ENCODE assay signal across 12 cellular contexts in the genomic region with DNA sequence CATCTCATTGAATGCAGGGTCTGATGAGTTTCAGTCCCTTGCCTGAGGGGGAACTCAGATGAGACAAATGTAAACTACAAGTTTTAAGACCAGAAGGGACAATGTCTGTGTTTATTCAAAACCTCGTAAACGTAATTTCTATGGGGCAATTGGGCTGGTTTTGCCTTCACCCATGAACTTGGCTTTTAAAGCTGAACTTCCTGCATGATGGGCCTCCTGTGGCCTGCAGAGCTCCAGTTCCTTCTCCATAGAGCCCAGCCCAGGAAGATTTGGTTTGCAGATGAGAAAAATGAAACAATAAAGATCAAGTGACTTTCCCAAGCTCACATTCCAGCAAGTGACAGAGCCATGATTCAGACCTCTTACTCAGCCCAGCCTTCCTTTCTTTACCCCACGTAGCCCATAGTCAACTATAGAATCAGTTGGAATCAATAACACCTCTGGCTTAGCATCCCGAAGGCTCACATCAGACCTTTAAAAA.
DNase-seq lines count a peak whose midpoint lies in the region; TF ChIP-seq lines count a peak whose summit lies in the region.
"Had no signal": no experiment of that assay in that cellular context is flagged by ENCODE, and none has a peak within 500 bp of the region (broad histone marks: within the 10 kb centered on the region; RNA-seq: fewer than 3 reads in every experiment).

No MANE protein-coding gene starts in this region.

- H3K4me1 ChIP-seq in ovary (ENCODE audit: insufficient read depth): no peaks in the 10 kb centered on the region
- H3K4me1 ChIP-seq: pancreas had no signal

- H3K27ac ChIP-seq in ovary: no peak overlapping the region
- H3K27ac ChIP-seq: dorsolateral prefrontal cortex, pancreas had no signal

- TF ChIP-seq EP300 in ovary (IDR thresholded peaks at IDR 0.05): no peak

- no peak for TF ChIP-seq CTCF in epithelial cell of proximal tubule (conservative IDR thresholded peaks at IDR 0.05; ENCODE audit: low read depth, low read length)
- TF ChIP-seq CTCF in ovary (IDR thresholded peaks at IDR 0.05): no peak

- intact Hi-C loops in ovary (cut with DNase I): no loop called here

- 88 to 94% (median 90%) methylated on average over 4 of the region's 4 CpGs for WGBS in ovary, 3 donors

- DNase-seq in GM04504 (ENCODE audit: low read depth) (peak; percentile 83), RKO (ENCODE audit: low spot score) (peak; percentile 77), epithelial cell of proximal tubule (ENCODE audit: low read depth) (peak; percentile 35), pulmonary artery endothelial cell (ENCODE audit: low read depth, low spot score) (peak; percentile 19), ovary (no peak), 8988T (no peak), Kasumi-1 (lab: John Stamatoyannopoulos, UW) (no peak)
- DNase-seq in activated naive CD4-positive, alpha-beta T cell treated with Interleukin-2 at 50 U/mL for 16 hours: no peak
- DNase-seq: activated T-cell treated with anti-CD3 and anti-CD28 coated beads, Interleukin-2, amount 50 U/mL, for 1 hour; dorsolateral prefrontal cortex; NCI-H524 treated with DMSO at 0.1 percent for 48 hours; pancreas had no signal

- H3K4me3 ChIP-seq in epithelial cell of proximal tubule (ENCODE audit: low read depth, low read length) (no peak overlapping the region), ovary (no peak overlapping the region)
- H3K4me3 ChIP-seq: dorsolateral prefrontal cortex, pancreas had no signal

- no peaks in the 10 kb centered on the region for H3K9me3 ChIP-seq in ovary
- H3K9me3 ChIP-seq: pancreas had no signal

- no peaks in the 10 kb centered on the region for H3K36me3 ChIP-seq in ovary
- H3K36me3 ChIP-seq: pancreas had no signal

- H3K27me3 ChIP-seq in ovary: no peaks in the 10 kb centered on the region
- H3K27me3 ChIP-seq: pancreas had no signal

- TF ChIP-seq POLR2A in ovary (IDR thresholded peaks at IDR 0.05): no peak

Comparison
In these comparisons a context has a peak if more than half of its experiments do, and no peak if none do; other contexts are left out.
1. DNase-seq: peak in GM04504 (single experiment), RKO (single experiment), epithelial cell of proximal tubule (single experiment) and pulmonary artery endothelial cell (single experiment); none in ovary (0 of 5), 8988T (single experiment), activated naive CD4-positive, alpha-beta T cell treated with Interleukin-2 at 50 U/mL for 16 hours (single experiment) and Kasumi-1 (0 of 2).